In genomic region chr11:85854557-85855340, GRCh38 we compare ENCODE assay signal across 8 cellular contexts. TPM values are rescaled to one million over a fixed set of nuclear protein-coding genes. Genes with fewer than 3 reads are reported as not detected.
DNase-seq lines count a peak whose midpoint lies in the region; ATAC-seq lines count a peak whose summit lies in the region.

No MANE protein-coding gene starts in this region.

- no peaks in the 10 kb centered on the region for H3K9me3 ChIP-seq in endocrine pancreas (ENCODE audit: control insufficient read depth, low read length)

- H3K27me3 ChIP-seq in endocrine pancreas (ENCODE audit: control insufficient read depth, insufficient read depth, low read length) = no peaks in the 10 kb centered on the region

- peak; percentile 88 for DNase-seq in COR-L47 (lab: John Stamatoyannopoulos, UW)
- peak; percentile 97 for DNase-seq in HT-29 (ENCODE audit: low spot score)
- DNase-seq in NK-92 (lab: John Stamatoyannopoulos, UW; ENCODE audit: unreplicated experiment) = peak; percentile 7
- DNase-seq in activated CD8-positive, alpha-beta memory T cell treated with anti-CD3 and anti-CD28 coated beads for 4 hours (ENCODE audit: low read depth in 2 of 2) = peak; percentile 75 to 77
- peak; percentile 98 for DNase-seq in mesenteric fat pad (ENCODE audit: low spot score)
- peak; percentile 80 for DNase-seq in stimulated activated CD8-positive, alpha-beta memory T cell treated with anti-CD3 and anti-CD28 coated beads, Interleukin-15, amount 100 ng/mL, for 1 hour (ENCODE audit: low read depth)

- peak overlapping the region; percentile 73 for H3K4me3 ChIP-seq in endocrine pancreas (ENCODE audit: control insufficient read depth, insufficient read depth, low read length)

- H3K9ac ChIP-seq in endocrine pancreas (ENCODE audit: control insufficient read depth, insufficient read depth, low read length) = peak overlapping the region; percentile 94

- peak; percentile 97 for ATAC-seq in GM21360 (IDR thresholded peaks at IDR 0.05; ENCODE audit: unreplicated experiment)

- no peaks in the 10 kb centered on the region for H3K4me1 ChIP-seq in endocrine pancreas (ENCODE audit: control insufficient read depth, insufficient read depth, low read length)

- H3K36me3 ChIP-seq in endocrine pancreas (ENCODE audit: control insufficient read depth, insufficient read depth, low read length) = no peaks in the 10 kb centered on the region

RNA-seq across cellular contexts. Expression of gene CCDC83, which starts 0.4 kb away (rescaled TPM):
- total RNA-seq in HT-29 (2014; rRNA removed; shearing (Covaris generic)) = not detected in 2 replicates
- total RNA-seq in mesenteric fat pad = not detected

RNA-seq across cellular contexts. Expression of gene SYTL2, which starts 43.8 kb away (rescaled TPM):
- total RNA-seq in HT-29 (2014; rRNA removed; shearing (Covaris generic)) = 16.6 and 18.7 TPM in 2 replicates
- 13.5 TPM for total RNA-seq in mesenteric fat pad

Comparison
In these comparisons a context has a peak if more than half of its experiments do, and no peak if none do; other contexts are left out.
1. Peak in every context shown above with its lines: DNase-seq, ATAC-seq and H3K4me3 ChIP-seq.
2. DNase-seq: peak in every context shown above with its lines; median percentile 98 in mesenteric fat pad; 97 in HT-29; 88 in COR-L47; 80 in stimulated activated CD8-positive, alpha-beta memory T cell treated with anti-CD3 and anti-CD28 coated beads, Interleukin-15, amount 100 ng/mL, for 1 hour; 76 in activated CD8-positive, alpha-beta memory T cell treated with anti-CD3 and anti-CD28 coated beads for 4 hours; 7 in NK-92.